In the genomic region with DNA sequence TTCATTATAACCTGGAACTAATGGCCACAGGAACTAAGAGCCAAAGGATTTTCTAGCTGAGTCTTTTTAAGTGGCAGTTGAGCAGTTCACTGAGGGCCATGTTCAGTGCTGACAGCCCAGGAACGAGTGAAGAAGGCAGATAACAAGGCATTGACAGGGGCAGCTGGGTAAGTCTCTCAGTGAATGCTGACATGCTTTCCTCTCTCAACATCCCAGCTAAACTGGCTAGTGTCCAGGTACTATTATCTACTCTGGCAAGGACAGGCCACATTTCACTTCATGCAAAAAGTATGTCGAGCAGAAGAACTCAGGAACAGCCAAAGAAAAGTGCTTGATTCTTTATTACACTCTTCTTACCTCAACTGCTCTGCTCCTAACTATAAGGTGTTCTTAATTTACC, we compare ENCODE assay signal across 1 cellular context.
TF ChIP-seq lines count a peak whose summit lies in the region.

No MANE protein-coding gene starts in this region.

TF ChIP-seq in IMR-90, 13 proteins besides CTCF, POLR2A, EP300 and RAD21 (continued from another document):
- TF ChIP-seq MAFK (IDR thresholded peaks at IDR 0.05; ENCODE audit: low read depth, low read length): no peak
- no peak for TF ChIP-seq RCOR1 (IDR thresholded peaks at IDR 0.05; ENCODE audit: insufficient replicate concordance, low read length)
- no peak for TF ChIP-seq MAZ (IDR thresholded peaks at IDR 0.05; ENCODE audit: borderline replicate concordance, low read depth, low read length)
- TF ChIP-seq, protein P1, sequence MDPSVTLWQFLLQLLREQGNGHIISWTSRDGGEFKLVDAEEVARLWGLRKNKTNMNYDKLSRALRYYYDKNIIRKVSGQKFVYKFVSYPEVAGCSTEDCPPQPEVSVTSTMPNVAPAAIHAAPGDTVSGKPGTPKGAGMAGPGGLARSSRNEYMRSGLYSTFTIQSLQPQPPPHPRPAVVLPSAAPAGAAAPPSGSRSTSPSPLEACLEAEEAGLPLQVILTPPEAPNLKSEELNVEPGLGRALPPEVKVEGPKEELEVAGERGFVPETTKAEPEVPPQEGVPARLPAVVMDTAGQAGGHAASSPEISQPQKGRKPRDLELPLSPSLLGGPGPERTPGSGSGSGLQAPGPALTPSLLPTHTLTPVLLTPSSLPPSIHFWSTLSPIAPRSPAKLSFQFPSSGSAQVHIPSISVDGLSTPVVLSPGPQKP (IDR thresholded peaks at IDR 0.05; ENCODE audit: borderline replicate concordance, low read depth, low read length): no peak
- TF ChIP-seq CHD1 (IDR thresholded peaks at IDR 0.05; ENCODE audit: low read depth, low read length): no peak
- no peak for TF ChIP-seq RFX5 (IDR thresholded peaks at IDR 0.05; ENCODE audit: low read depth, low read length)
- TF ChIP-seq, protein P2, sequence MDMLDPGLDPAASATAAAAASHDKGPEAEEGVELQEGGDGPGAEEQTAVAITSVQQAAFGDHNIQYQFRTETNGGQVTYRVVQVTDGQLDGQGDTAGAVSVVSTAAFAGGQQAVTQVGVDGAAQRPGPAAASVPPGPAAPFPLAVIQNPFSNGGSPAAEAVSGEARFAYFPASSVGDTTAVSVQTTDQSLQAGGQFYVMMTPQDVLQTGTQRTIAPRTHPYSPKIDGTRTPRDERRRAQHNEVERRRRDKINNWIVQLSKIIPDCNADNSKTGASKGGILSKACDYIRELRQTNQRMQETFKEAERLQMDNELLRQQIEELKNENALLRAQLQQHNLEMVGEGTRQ (IDR thresholded peaks at IDR 0.05; ENCODE audit: low read depth, low read length): no peak
- no peak for TF ChIP-seq FOS (IDR thresholded peaks at IDR 0.05; ENCODE audit: low read depth, low read length)
- no peak for TF ChIP-seq NFE2L2 (IDR thresholded peaks at IDR 0.05; ENCODE audit: low read depth, low read length)
- no peak for TF ChIP-seq BHLHE40 (IDR thresholded peaks at IDR 0.05; ENCODE audit: low read depth, low read length)
- TF ChIP-seq MXI1 (IDR thresholded peaks at IDR 0.05; ENCODE audit: borderline replicate concordance, low read depth, low read length): no peak
- no peak for TF ChIP-seq SMC3 (IDR thresholded peaks at IDR 0.05; ENCODE audit: low read depth, low read length)
